Comparison of ENCODE assay signal across 11 cellular contexts in genomic region chr5:91434348-91434747, GRCh38. TPM values are rescaled to one million over a fixed set of nuclear protein-coding genes. Genes with fewer than 3 reads are reported as not detected.
DNase-seq lines count a peak whose midpoint lies in the region; ATAC-seq lines count a peak whose summit lies in the region.
"Had no signal": no experiment of that assay in that cellular context is flagged by ENCODE, and none has a peak within 500 bp of the region (broad histone marks: within the 10 kb centered on the region; RNA-seq: fewer than 3 reads in every experiment).

No MANE protein-coding gene starts in this region.

- DNase-seq in CD8-positive, alpha-beta memory T cell, result peak in 2 of 5 donors; percentile 15 to 35
- DNase-seq in immature natural killer cell (peak; percentile 39 to 53 (median 50)), pons (ENCODE audit: low spot score) (no peak), GM19238 (ENCODE audit: insufficient read length, low spot score) (no peak), NCI-H510A (lab: John Stamatoyannopoulos, UW) (no peak)
- DNase-seq: activated gamma-delta T cell, transverse colon had no signal

- CTCF ChIA-PET in CD8-positive, alpha-beta memory T cell (lab: Charles Lee), result interaction anchor here (0.6 to 1.8 kb wide), 3 partner anchors 12 to 14 kb away, joined by 3 to 7 read pairs (median 3); no protein-coding TSS in a partner anchor

- peaks cover 0 to 18% (median 0%) of the 10 kb centered on the region in 3 donors for H3K36me3 Mint-ChIP-seq in CD8-positive, alpha-beta memory T cell
- H3K36me3 Mint-ChIP-seq in immature natural killer cell, result peaks cover under 1% of the 10 kb centered on the region in 3 donors

- no peaks in the 10 kb centered on the region for H3K9me3 ChIP-seq in CD8-positive, alpha-beta memory T cell (ENCODE audit: low read length)
- H3K9me3 ChIP-seq: SJSA1, transverse colon had no signal

- peak overlapping the region; percentile 37 to 97 (median 88) for H3K27ac Mint-ChIP-seq in CD8-positive, alpha-beta memory T cell
- H3K27ac Mint-ChIP-seq in immature natural killer cell, result peak overlapping the region; percentile 84 to 98 (median 94)

- H3K4me1 Mint-ChIP-seq in CD8-positive, alpha-beta memory T cell, result peaks cover 23 to 33% (median 28%) of the 10 kb centered on the region in 3 donors
- H3K4me1 Mint-ChIP-seq in immature natural killer cell, result peaks cover 35 to 54% of the 10 kb centered on the region in 2 donors

- peak; percentile 82 for ATAC-seq in GM18858 (IDR thresholded peaks at IDR 0.05; ENCODE audit: unreplicated experiment)
- peak; percentile 57 for ATAC-seq in HG03175 (IDR thresholded peaks at IDR 0.05; ENCODE audit: unreplicated experiment)
- ATAC-seq: sciatic nerve had no signal

- H3K27me3 Mint-ChIP-seq in CD8-positive, alpha-beta memory T cell, result no peaks in the 10 kb centered on the region
- H3K27me3 Mint-ChIP-seq in immature natural killer cell (ENCODE audit: low read depth in 3 of 3), result no peaks in the 10 kb centered on the region

- H3K4me3 ChIP-seq in CD8-positive, alpha-beta memory T cell (ENCODE audit: low read length), result no peak overlapping the region
- H3K4me3 ChIP-seq: SJSA1, transverse colon had no signal

- no peaks in the 10 kb centered on the region for H3K27me3 ChIP-seq in CD8-positive, alpha-beta memory T cell (ENCODE audit: insufficient read depth, low read length, poor library complexity, severe bottlenecking)
- H3K27me3 ChIP-seq: SJSA1, transverse colon had no signal

- no peaks in the 10 kb centered on the region for H3K36me3 ChIP-seq in CD8-positive, alpha-beta memory T cell (ENCODE audit: insufficient read depth, low read length)
- H3K36me3 ChIP-seq: SJSA1, transverse colon had no signal

- H3K27ac ChIP-seq in CD8-positive, alpha-beta memory T cell (ENCODE audit: low read depth, low read length), result no peak overlapping the region
- H3K27ac ChIP-seq: SJSA1, transverse colon had no signal

- H3K9me3 Mint-ChIP-seq in CD8-positive, alpha-beta memory T cell, result peaks cover 0 to 5% (median under 1%) of the 10 kb centered on the region in 5 donors
- H3K9me3 Mint-ChIP-seq in immature natural killer cell, result peaks cover 0 to 7% (median 1%) of the 10 kb centered on the region in 6 donors

- H3K4me1 ChIP-seq in CD8-positive, alpha-beta memory T cell (ENCODE audit: insufficient read depth, low read length), result peaks cover 23% of the 10 kb centered on the region
- H3K4me1 ChIP-seq: SJSA1 had no signal

- H3K4me3 Mint-ChIP-seq in CD8-positive, alpha-beta memory T cell, result peak overlapping the region in 6 of 7 donors; percentile 53 to 82 (median 64)
- peak overlapping the region; percentile 69 to 80 (median 76) for H3K4me3 Mint-ChIP-seq in immature natural killer cell

- POLR2A ChIA-PET in CD8-positive, alpha-beta memory T cell (lab: Charles Lee), result no interaction called here

RNA-seq across cellular contexts. Expression of gene ARRDC3, which starts 51.2 kb away (rescaled TPM):
- 10 to 100 TPM; 30.3 to 32.4 TPM for total RNA-seq in CD8-positive, alpha-beta memory T cell
- polyA plus RNA-seq in CD8-positive, alpha-beta memory T cell, result 54.4 TPM
- polyA plus RNA-seq in immature natural killer cell, result 10 to 100 TPM; 39.1 to 51.5 (median 50.3) TPM

Comparison
In these comparisons a context has a peak if more than half of its experiments do, and no peak if none do; other contexts are left out.
1. DNase-seq: peak in immature natural killer cell (3 of 3); none in pons (single experiment), GM19238 (single experiment) and NCI-H510A (single experiment).